ENCODE assay signal across 13 cellular contexts in genomic region chr16:675884-676564, GRCh38. TPM values are rescaled to one million over a fixed set of nuclear protein-coding genes. Genes with fewer than 3 reads are reported as not detected.
DNase-seq lines count a peak whose midpoint lies in the region; ATAC-seq, FAIRE-seq and TF ChIP-seq lines count a peak whose summit lies in the region.
"Had no signal": no experiment of that assay in that cellular context is flagged by ENCODE, and none has a peak within 500 bp of the region (broad histone marks: within the 10 kb centered on the region; RNA-seq: fewer than 3 reads in every experiment).

No MANE protein-coding gene starts in this region.

- H3K4me3 ChIP-seq in HUES64 (ENCODE audit: low read length) (peak overlapping the region; percentile 61), cardiac fibroblast (replicated peaks in 1 of 2; ENCODE audit: low read depth in 2 of 2, low read length in 2 of 2) (peak overlapping the region; percentile 34 to 35), iPS-20b (ENCODE audit: low read length) (peak overlapping the region; percentile 69; the same call in 1 of the 2 replicates), thoracic aorta (peak overlapping the region; percentile 68)

- H3K36me3 ChIP-seq in HUES64 (ENCODE audit: insufficient read depth, low read length) (peaks cover 32% of the 10 kb centered on the region), iPS-20b (ENCODE audit: insufficient read depth, low read depth, low read length) (peaks cover 28% of the 10 kb centered on the region), thoracic aorta (peaks cover 20% of the 10 kb centered on the region)

- peaks cover 4% of the 10 kb centered on the region for H3K27me3 Mint-ChIP-seq in progenitor cell of endocrine pancreas
- H3K27me3 Mint-ChIP-seq in HFFc6 (ENCODE audit: insufficient read depth) = peaks cover 5% of the 10 kb centered on the region

- WGBS in HUES64 = 65% methylated on average over 24 of the region's 25 CpGs

- H3K27ac ChIP-seq in HUES64 (ENCODE audit: low read depth, low read length) (no peak overlapping the region), iPS-20b (ENCODE audit: low read length) (no peak overlapping the region), thoracic aorta (no peak overlapping the region)

- H3K36me3 Mint-ChIP-seq in progenitor cell of endocrine pancreas (ENCODE audit: insufficient read depth) (no peaks in the 10 kb centered on the region), HFFc6 (ENCODE audit: low read depth) (no peaks in the 10 kb centered on the region)

- H3K4me1 ChIP-seq in HUES64 (ENCODE audit: insufficient read depth, low read length) = peaks cover 6% of the 10 kb centered on the region; the same call in 1 of the 2 replicates
- H3K4me1 ChIP-seq in iPS-20b (ENCODE audit: insufficient read depth, low read length) = peaks cover 3% of the 10 kb centered on the region; the same call in 1 of the 2 replicates
- peaks cover 11 to 26% of the 10 kb centered on the region in 2 donors for H3K4me1 ChIP-seq in thoracic aorta (ENCODE audit: control insufficient read depth in 1 of 2, low read depth in 2 of 2)

- H3K4me1 Mint-ChIP-seq in progenitor cell of endocrine pancreas (ENCODE audit: low read depth) = peaks cover 2% of the 10 kb centered on the region
- peaks cover 2% of the 10 kb centered on the region for H3K4me1 Mint-ChIP-seq in HFFc6 (ENCODE audit: low read depth)

- H3K27ac Mint-ChIP-seq in progenitor cell of endocrine pancreas = no peak overlapping the region
- H3K27ac Mint-ChIP-seq in HFFc6 = no peak overlapping the region
- H3K27ac Mint-ChIP-seq: stimulated activated effector memory CD8-positive, alpha-beta T cell treated with anti-CD3 and anti-CD28 coated beads, Interleukin-12 subunit alpha, Interleukin-12 subunit beta, amount 100 ng/mL, for 72 hours had no signal

- no peaks in the 10 kb centered on the region for H3K9me3 Mint-ChIP-seq in progenitor cell of endocrine pancreas (ENCODE audit: low read depth)
- no peaks in the 10 kb centered on the region for H3K9me3 Mint-ChIP-seq in HFFc6
- H3K9me3 Mint-ChIP-seq: naive thymus-derived CD8-positive, alpha-beta T cell; stimulated activated effector memory CD8-positive, alpha-beta T cell treated with anti-CD3 and anti-CD28 coated beads, Interleukin-12 subunit alpha, Interleukin-12 subunit beta, amount 100 ng/mL, for 72 hours had no signal

- peaks cover 5% of the 10 kb centered on the region; the same call in 1 of the 2 replicates for H3K27me3 ChIP-seq in HUES64 (ENCODE audit: insufficient read depth, low read length)
- peaks cover 15% of the 10 kb centered on the region; the same call in 1 of the 2 replicates for H3K27me3 ChIP-seq in iPS-20b (ENCODE audit: insufficient read depth, low read length)
- no peaks in the 10 kb centered on the region for H3K27me3 ChIP-seq in thoracic aorta (replicated peaks; ENCODE audit: insufficient read depth)

- H3K4me3 Mint-ChIP-seq in progenitor cell of endocrine pancreas (ENCODE audit: low read depth) (no peak overlapping the region), HFFc6 (no peak overlapping the region)

- no peaks in the 10 kb centered on the region for H3K9me3 ChIP-seq in HUES64 (ENCODE audit: insufficient read depth, low read depth, low read length)
- H3K9me3 ChIP-seq in iPS-20b (ENCODE audit: insufficient read depth, low read depth, low read length) = no peaks in the 10 kb centered on the region
- H3K9me3 ChIP-seq in thoracic aorta = no peaks in the 10 kb centered on the region

- FAIRE-seq in GM19239 (lab: Jason Lieb, UNC) = no peak

- H3K9ac ChIP-seq in HUES64 (ENCODE audit: low read depth, low read length) (peak overlapping the region; percentile 66; the same call in 1 of the 2 replicates), iPS-20b (ENCODE audit: low read depth, low read length) (no peak overlapping the region)

- DNase-seq in cardiac fibroblast (ENCODE audit: low read depth in 2 of 2) (no peak), thoracic aorta (ENCODE audit: low spot score) (no peak), progenitor cell of endocrine pancreas (ENCODE audit: low spot score, unreplicated experiment) (no peak), HFFc6 (no peak), GM19239 (ENCODE audit: insufficient read length, low spot score) (no peak)
- DNase-seq: activated CD4-positive, alpha-beta T cell treated with anti-CD3 and anti-CD28 coated beads for 48 hours; activated gamma-delta T cell treated with Interleukin-2 at 50 U/mL for 16 hours; naive thymus-derived CD8-positive, alpha-beta T cell; NCI-H1092 treated with DMSO at 0.1 percent for 48 hours had no signal

- TF ChIP-seq CTCF in cardiac fibroblast (IDR thresholded peaks at IDR 0.05; ENCODE audit: low read depth, low read length) (no peak), thoracic aorta (IDR thresholded peaks at IDR 0.05) (no peak), progenitor cell of endocrine pancreas (IDR thresholded peaks at IDR 0.05; ENCODE audit: unreplicated experiment) (no peak), HFFc6 (IDR thresholded peaks at IDR 0.05) (no peak)

- ATAC-seq in thoracic aorta (ENCODE audit: insufficient number of reproducible peaks, low FRiP score, low read depth) = no peak
- ATAC-seq: naive thymus-derived CD8-positive, alpha-beta T cell; SK-N-SH treated with all-trans-retinoic acid at 6 μM for 48 hours; stimulated activated effector memory CD8-positive, alpha-beta T cell treated with anti-CD3 and anti-CD28 coated beads, Interleukin-12 subunit alpha, Interleukin-12 subunit beta, amount 100 ng/mL, for 72 hours had no signal

RNA-seq across cellular contexts. Expression of gene RHBDL1, which starts 0.6 kb away (rescaled TPM):
- 0.60 TPM for polyA plus RNA-seq in HUES64 (2013, experiment 1 of 2)
- 1.1 TPM for polyA plus RNA-seq in HUES64 (2013, experiment 2 of 2)
- total RNA-seq in thoracic aorta (1 to 10 TPM in 1 of 2 donors, under 1 TPM in 1; 0.42 to 8.0 TPM), progenitor cell of endocrine pancreas (5.0 and 5.2 TPM in 2 replicates)
- 1 to 10 TPM; 1.4 to 2.3 (median 1.7) TPM for total RNA-seq in HFFc6 (2021; fragmentation: NEBNext Ultra II Directional; extraction: Animal tissue kit (Norgen Biotek cat#: 25700))
- polyA plus RNA-seq: naive thymus-derived CD8-positive, alpha-beta T cell had no signal

RNA-seq across cellular contexts. Expression of gene STUB1, which starts 4.2 kb away (rescaled TPM):
- 54.4 TPM for polyA plus RNA-seq in HUES64 (2013, experiment 1 of 2)
- 55.0 TPM for polyA plus RNA-seq in HUES64 (2013, experiment 2 of 2)
- total RNA-seq in thoracic aorta (100 to 1,000 TPM; 103 to 145 TPM), progenitor cell of endocrine pancreas (76.8 and 87.1 TPM in 2 replicates)
- 100 to 1,000 TPM; 128 to 161 (median 141) TPM for total RNA-seq in HFFc6 (2021; fragmentation: NEBNext Ultra II Directional; extraction: Animal tissue kit (Norgen Biotek cat#: 25700))

RNA-seq across cellular contexts. Expression of gene RHOT2, which starts 8.1 kb away (rescaled TPM):
- polyA plus RNA-seq in HUES64 (2013, experiment 1 of 2) = 96.7 TPM
- polyA plus RNA-seq in HUES64 (2013, experiment 2 of 2) = 84.0 TPM
- 10 to 100 TPM; 62.0 to 80.4 TPM for total RNA-seq in thoracic aorta
- total RNA-seq in progenitor cell of endocrine pancreas = 153 and 167 TPM in 2 replicates
- 10 to 100 TPM; 73.9 to 93.4 (median 84.8) TPM for total RNA-seq in HFFc6 (2021; fragmentation: NEBNext Ultra II Directional; extraction: Animal tissue kit (Norgen Biotek cat#: 25700))

RNA-seq across cellular contexts. Expression of gene JMJD8, which starts 8.1 kb away (rescaled TPM):
- polyA plus RNA-seq in HUES64 (2013, experiment 1 of 2) = 43.4 TPM
- polyA plus RNA-seq in HUES64 (2013, experiment 2 of 2) = 38.7 TPM
- total RNA-seq in thoracic aorta (100 to 1,000 TPM in 1 of 2 donors, 10 to 100 TPM in 1; 98.7 to 128 TPM), progenitor cell of endocrine pancreas (52.2 and 55.1 TPM in 2 replicates)
- total RNA-seq in HFFc6 (2021; fragmentation: NEBNext Ultra II Directional; extraction: Animal tissue kit (Norgen Biotek cat#: 25700)) = 10 to 100 TPM in 2 of 6 experiments, 1 to 10 TPM in 4; 7.6 to 10.6 (median 9.3) TPM

RNA-seq across cellular contexts. Expression of gene WDR24, which starts 14.2 kb away (rescaled TPM):
- 10.8 TPM for polyA plus RNA-seq in HUES64 (2013, experiment 1 of 2)
- polyA plus RNA-seq in HUES64 (2013, experiment 2 of 2) = 9.5 TPM
- total RNA-seq in thoracic aorta = 10 to 100 TPM; 10.7 to 13.5 TPM
- 18.1 and 18.9 TPM in 2 replicates for total RNA-seq in progenitor cell of endocrine pancreas
- total RNA-seq in HFFc6 (2021; fragmentation: NEBNext Ultra II Directional; extraction: Animal tissue kit (Norgen Biotek cat#: 25700)) = 1 to 10 TPM; 8.1 to 9.9 (median 8.7) TPM
